ENCODE assay signal across 25 cellular contexts in the genomic region with DNA sequence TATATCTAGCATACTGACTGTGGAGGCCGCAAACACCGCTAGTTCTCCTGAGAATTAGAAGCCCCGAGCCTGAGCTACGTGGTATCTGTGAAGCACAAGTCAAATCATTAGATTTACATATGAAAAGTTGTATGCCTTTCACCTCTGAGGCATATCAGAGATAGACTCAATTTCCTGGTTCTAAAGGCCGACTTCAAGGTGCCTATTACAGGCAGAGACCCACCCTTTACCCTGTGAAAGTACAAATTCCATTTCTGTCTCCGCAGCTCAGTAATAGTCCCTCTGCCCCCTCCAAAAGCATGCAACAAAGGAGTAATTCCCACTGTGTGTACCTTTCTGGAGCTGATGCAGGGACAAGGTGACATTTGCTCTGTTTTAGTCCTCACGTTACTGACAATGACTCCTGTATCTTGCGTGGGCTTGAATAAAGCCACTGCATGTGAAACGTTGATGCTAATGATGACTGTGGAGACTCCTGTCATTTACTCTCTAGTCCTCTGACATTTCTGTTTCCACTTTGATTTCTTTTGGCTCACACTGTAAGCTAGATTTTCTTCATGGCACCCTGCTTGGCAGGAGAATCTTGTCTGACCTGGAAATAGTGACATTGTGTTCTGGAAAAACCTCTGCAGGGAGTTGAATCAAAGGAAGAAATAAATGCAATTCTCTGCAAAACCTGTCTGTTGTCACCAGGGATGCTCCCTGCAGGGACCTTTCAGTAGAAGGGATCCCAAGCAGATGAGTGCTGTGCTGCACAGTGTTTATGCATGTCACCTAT.
DNase-seq lines count a peak whose midpoint lies in the region; ATAC-seq and TF ChIP-seq lines count a peak whose summit lies in the region.
"Had no signal": no experiment of that assay in that cellular context is flagged by ENCODE, and none has a peak within 500 bp of the region (broad histone marks: within the 10 kb centered on the region; RNA-seq: fewer than 3 reads in every experiment).

No MANE protein-coding gene starts in this region.

- H3K27ac ChIP-seq in DND-41 (ENCODE audit: low read length) (no peak overlapping the region), neural cell (ENCODE audit: low read length) (peak overlapping the region; percentile 82), vagina (no peak overlapping the region), prostate gland (no peak overlapping the region)
- H3K27ac ChIP-seq: HL-60, SK-N-MC had no signal

- H3K9me2 ChIP-seq in neural cell (ENCODE audit: insufficient read depth, low read length): no peaks in the 10 kb centered on the region

- H3K27me3 ChIP-seq in DND-41 (ENCODE audit: insufficient read depth, low read length, poor library complexity) (no peaks in the 10 kb centered on the region), neural cell (ENCODE audit: insufficient read depth, low read depth, low read length) (no peaks in the 10 kb centered on the region), vagina (no peaks in the 10 kb centered on the region), prostate gland (replicated peaks; ENCODE audit: insufficient read depth) (no peaks in the 10 kb centered on the region)

- peak; percentile 24 for TF ChIP-seq RAD21 in neural cell (conservative IDR thresholded peaks at IDR 0.05)

- DNase-seq in DND-41: no peak
- DNase-seq in NCI-H526 treated with DMSO at 0.1 percent for 48 hours (lab: John Stamatoyannopoulos, UW): peak; percentile 57
- DNase-seq in cerebellar cortex (ENCODE audit: low spot score): peak; percentile 60
- DNase-seq in NCI-H774 (lab: John Stamatoyannopoulos, UW): no peak
- DNase-seq in vagina (ENCODE audit: extremely low spot score in 2 of 2): no peak
- no peak for DNase-seq in prostate gland (ENCODE audit: low spot score)
- DNase-seq: 8988T; AML-193; CD8-positive, alpha-beta T cell; GDM1; HCEC 1CT; KBM-7; MM.1S; NCI-H1092; NCI-H146; NCI-H2029 treated with DMSO at 0.1 percent for 48 hours; NCI-H345; NCI-H524; PC-3; RPMI8226; SHP77 had no signal

- TF ChIP-seq CTCF in DND-41 (IDR thresholded peaks at IDR 0.05; ENCODE audit: borderline replicate concordance, extremely low read depth, low read length, poor library complexity, severe bottlenecking) (no peak), neural cell (IDR thresholded peaks at IDR 0.05; ENCODE audit: poor library complexity, severe bottlenecking) (no peak), vagina (IDR thresholded peaks at IDR 0.05) (no peak), prostate gland (IDR thresholded peaks at IDR 0.05) (no peak)

- TF ChIP-seq EP300 in neural cell (conservative IDR thresholded peaks at IDR 0.05; ENCODE audit: poor library complexity, severe bottlenecking): peak; percentile 88

- ATAC-seq in DND-41 (ENCODE audit: insufficient read depth, low read depth) (no peak), GM21528 (IDR thresholded peaks at IDR 0.05; ENCODE audit: low FRiP score, unreplicated experiment) (no peak)
- ATAC-seq: CD8-positive, alpha-beta T cell; PC-3 had no signal

- H3K79me2 ChIP-seq in DND-41 (ENCODE audit: insufficient read depth, low read length) (no peaks in the 10 kb centered on the region), neural cell (replicated peaks; ENCODE audit: insufficient read depth, low read length) (no peaks in the 10 kb centered on the region)

- H3K4me2 ChIP-seq in DND-41 (ENCODE audit: insufficient read depth, low read length): no peak overlapping the region
- H3K4me2 ChIP-seq in neural cell (ENCODE audit: low read length): peak overlapping the region; percentile 28

- peaks cover 25% of the 10 kb centered on the region for H3F3A ChIP-seq in neural cell (ENCODE audit: insufficient read depth, low read length, poor library complexity, severe bottlenecking)

- H3K4me1 ChIP-seq in DND-41 (ENCODE audit: insufficient read depth, low read length) (no peaks in the 10 kb centered on the region), vagina (peaks cover 3% of the 10 kb centered on the region), prostate gland (replicated peaks) (no peaks in the 10 kb centered on the region)

- 79% methylated on average over 9 of the region's 9 CpGs for WGBS in prostate gland

- H3K9ac ChIP-seq in DND-41 (ENCODE audit: low read depth, low read length) (no peak overlapping the region), neural cell (ENCODE audit: low read length) (peak overlapping the region; percentile 48)

- TF ChIP-seq POLR2A in vagina (IDR thresholded peaks at IDR 0.05) (no peak), prostate gland (IDR thresholded peaks at IDR 0.05) (no peak)

- no peak overlapping the region for H3K4me3 ChIP-seq in DND-41 (ENCODE audit: low read depth in 1 of 2, low read length in 2 of 2)
- peak overlapping the region; percentile 53 for H3K4me3 ChIP-seq in neural cell (ENCODE audit: low read length)
- H3K4me3 ChIP-seq in vagina: no peak overlapping the region
- H3K4me3 ChIP-seq in prostate gland: no peak overlapping the region
- H3K4me3 ChIP-seq: SK-N-MC had no signal

- intact Hi-C loops in vagina (cut with DNase I) (no loop called here), prostate gland (cut with DNase I) (no loop called here)

- H3K9me3 ChIP-seq in DND-41 (ENCODE audit: insufficient read depth, low read length, severe bottlenecking) (no peaks in the 10 kb centered on the region), neural cell (ENCODE audit: low read length) (no peaks in the 10 kb centered on the region), vagina (no peaks in the 10 kb centered on the region), prostate gland (no peaks in the 10 kb centered on the region)

- peak overlapping the region; percentile 29; the same call in 1 of the 2 replicates for H2AFZ ChIP-seq in DND-41 (ENCODE audit: low read depth, low read length)
- peak overlapping the region; percentile 42 for H2AFZ ChIP-seq in neural cell (ENCODE audit: low read depth, low read length)

- H3K36me3 ChIP-seq in DND-41 (ENCODE audit: insufficient read depth, low read length): no peaks in the 10 kb centered on the region
- no peaks in the 10 kb centered on the region for H3K36me3 ChIP-seq in neural cell (ENCODE audit: insufficient read depth, low read length)
- H3K36me3 ChIP-seq in vagina: no peaks in the 10 kb centered on the region
- no peaks in the 10 kb centered on the region for H3K36me3 ChIP-seq in prostate gland

- no peaks in the 10 kb centered on the region for H4K20me1 ChIP-seq in DND-41 (ENCODE audit: insufficient read depth, low read length)
- no peaks in the 10 kb centered on the region for H4K20me1 ChIP-seq in neural cell (ENCODE audit: insufficient read depth)

TF ChIP-seq in neural cell, 6 proteins besides CTCF, POLR2A, EP300 and RAD21:
- TF ChIP-seq SMC3 (conservative IDR thresholded peaks at IDR 0.05; ENCODE audit: poor library complexity): peak; percentile 9
- TF ChIP-seq EZH2 (IDR thresholded peaks at IDR 0.05; ENCODE audit: borderline replicate concordance, insufficient read depth, low read length, poor library complexity, severe bottlenecking): no peak
- TF ChIP-seq, protein P1, sequence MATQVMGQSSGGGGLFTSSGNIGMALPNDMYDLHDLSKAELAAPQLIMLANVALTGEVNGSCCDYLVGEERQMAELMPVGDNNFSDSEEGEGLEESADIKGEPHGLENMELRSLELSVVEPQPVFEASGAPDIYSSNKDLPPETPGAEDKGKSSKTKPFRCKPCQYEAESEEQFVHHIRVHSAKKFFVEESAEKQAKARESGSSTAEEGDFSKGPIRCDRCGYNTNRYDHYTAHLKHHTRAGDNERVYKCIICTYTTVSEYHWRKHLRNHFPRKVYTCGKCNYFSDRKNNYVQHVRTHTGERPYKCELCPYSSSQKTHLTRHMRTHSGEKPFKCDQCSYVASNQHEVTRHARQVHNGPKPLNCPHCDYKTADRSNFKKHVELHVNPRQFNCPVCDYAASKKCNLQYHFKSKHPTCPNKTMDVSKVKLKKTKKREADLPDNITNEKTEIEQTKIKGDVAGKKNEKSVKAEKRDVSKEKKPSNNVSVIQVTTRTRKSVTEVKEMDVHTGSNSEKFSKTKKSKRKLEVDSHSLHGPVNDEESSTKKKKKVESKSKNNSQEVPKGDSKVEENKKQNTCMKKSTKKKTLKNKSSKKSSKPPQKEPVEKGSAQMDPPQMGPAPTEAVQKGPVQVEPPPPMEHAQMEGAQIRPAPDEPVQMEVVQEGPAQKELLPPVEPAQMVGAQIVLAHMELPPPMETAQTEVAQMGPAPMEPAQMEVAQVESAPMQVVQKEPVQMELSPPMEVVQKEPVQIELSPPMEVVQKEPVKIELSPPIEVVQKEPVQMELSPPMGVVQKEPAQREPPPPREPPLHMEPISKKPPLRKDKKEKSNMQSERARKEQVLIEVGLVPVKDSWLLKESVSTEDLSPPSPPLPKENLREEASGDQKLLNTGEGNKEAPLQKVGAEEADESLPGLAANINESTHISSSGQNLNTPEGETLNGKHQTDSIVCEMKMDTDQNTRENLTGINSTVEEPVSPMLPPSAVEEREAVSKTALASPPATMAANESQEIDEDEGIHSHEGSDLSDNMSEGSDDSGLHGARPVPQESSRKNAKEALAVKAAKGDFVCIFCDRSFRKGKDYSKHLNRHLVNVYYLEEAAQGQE (IDR thresholded peaks at IDR 0.05; ENCODE audit: borderline replicate concordance): peak; percentile 90
- TF ChIP-seq POLR2AphosphoS5 (IDR thresholded peaks at IDR 0.05): peak; percentile 49
- TF ChIP-seq MXI1 (conservative IDR thresholded peaks at IDR 0.05; ENCODE audit: poor library complexity, severe bottlenecking): peak; percentile 37

Comparison
In these comparisons a context has a peak if more than half of its experiments do, and no peak if none do; other contexts are left out.
1. DNase-seq: peak in NCI-H526 treated with DMSO at 0.1 percent for 48 hours (single experiment) and cerebellar cortex (single experiment); none in DND-41 (single experiment), NCI-H774 (single experiment), vagina (0 of 2) and prostate gland (single experiment).